Comparison of ENCODE assay signal across 24 cellular contexts in genomic region chr19:14722127-14722526, GRCh38. TPM values are rescaled to one million over a fixed set of nuclear protein-coding genes. Genes with fewer than 3 reads are reported as not detected.
A peak's percentile ranks its signal among the peaks of the same experiment; 100 is the strongest.
DNase-seq lines count a peak whose midpoint lies in the region; ATAC-seq, FAIRE-seq and TF ChIP-seq lines count a peak whose summit lies in the region.
"Had no signal": no experiment of that assay in that cellular context is flagged by ENCODE, and none has a peak within 500 bp of the region (broad histone marks: within the 10 kb centered on the region; RNA-seq: fewer than 3 reads in every experiment).

No MANE protein-coding gene starts in this region.

- H3K4me1 ChIP-seq in HepG2 (ENCODE audit: insufficient read depth, low read length) = no peaks in the 10 kb centered on the region
- no peaks in the 10 kb centered on the region for H3K4me1 ChIP-seq in right lobe of liver
- no peaks in the 10 kb centered on the region for H3K4me1 ChIP-seq in adipocyte (ENCODE audit: control insufficient read depth, insufficient read depth, low read length)
- H3K4me1 ChIP-seq in endodermal cell (ENCODE audit: control insufficient read depth, insufficient read depth, low read length) = no peaks in the 10 kb centered on the region
- H3K4me1 ChIP-seq: A549; BLaER1 treated with 17β-estradiol and CSF1 and Interleukin-3, amounts not matched to agents 10 nM and 100 nM; Caco-2 had no signal

- FAIRE-seq in HepG2 (lab: Jason Lieb, UNC) = no peak
- FAIRE-seq: A549, D721Med, GM12878, GM19239 had no signal

- TF ChIP-seq POLR2A in HepG2 (IDR thresholded peaks at IDR 0.05; ENCODE audit: insufficient read depth in 1 of 2, low read depth in 2 of 2, low read length in 2 of 2) (no peak), right lobe of liver (IDR thresholded peaks at IDR 0.05) (no peak)

- DNase-seq in HepG2 (ENCODE audit: low spot score) = no peak
- DNase-seq in right lobe of liver = no peak
- DNase-seq in adipocyte (ENCODE audit: low read depth) = no peak
- DNase-seq in endodermal cell = peak; percentile 9
- DNase-seq in left ventricle myocardium superior = no peak
- DNase-seq in HUDEP-2 (lab: John Stamatoyannopoulos, UW; ENCODE audit: unreplicated experiment in 76 of 76) = no peak
- DNase-seq: AML-193; Caco-2; Calu3; CD4-positive, alpha-beta T cell; CD8-positive, alpha-beta T cell; DMS79 treated with DMSO at 0.1 percent for 48 hours; GDM1 had no signal

- no peak for TF ChIP-seq RAD21 in HepG2 (CRISPR knock-in tag; IDR thresholded peaks at IDR 0.05)

- H3K4me2 ChIP-seq in HepG2 (ENCODE audit: low read depth, low read length) = no peak overlapping the region
- H3K4me2 ChIP-seq: A549; BLaER1 treated with 17β-estradiol and CSF1 and Interleukin-3, amounts not matched to agents 10 nM and 100 nM had no signal

- no peak overlapping the region for H3K27ac Mint-ChIP-seq in endodermal cell
- H3K27ac Mint-ChIP-seq: B cell; CD4-positive, alpha-beta T cell; CD8-positive, alpha-beta T cell had no signal

- H3K4me3 ChIP-seq in HepG2 (replicated peaks in 1 of 3; ENCODE audit: insufficient read depth in 1 of 3, low read depth in 2 of 3, low read length in 3 of 3) = no peak overlapping the region
- H3K4me3 ChIP-seq in right lobe of liver = no peak overlapping the region
- H3K4me3 ChIP-seq in adipocyte (ENCODE audit: low read length) = peak overlapping the region; percentile 71
- H3K4me3 ChIP-seq in endodermal cell (ENCODE audit: low read length) = peak overlapping the region; percentile 31
- H3K4me3 ChIP-seq: A549; BLaER1 treated with 17β-estradiol and CSF1 and Interleukin-3, amounts not matched to agents 10 nM and 100 nM; GM12878 had no signal

- no peak overlapping the region for H3K4me3 Mint-ChIP-seq in endodermal cell
- H3K4me3 Mint-ChIP-seq: B cell; CD4-positive, alpha-beta T cell; CD8-positive, alpha-beta T cell had no signal

- ATAC-seq in HepG2 (no peak), right lobe of liver (no peak), HG03520 (IDR thresholded peaks at IDR 0.05; ENCODE audit: unreplicated experiment) (no peak), left ventricle myocardium superior (no peak)
- ATAC-seq: A549; CD8-positive, alpha-beta T cell; GM12878 had no signal

- no peaks in the 10 kb centered on the region for H3K4me1 Mint-ChIP-seq in endodermal cell
- H3K4me1 Mint-ChIP-seq: B cell had no signal

- peaks cover 44% of the 10 kb centered on the region for H3K36me3 Mint-ChIP-seq in endodermal cell (ENCODE audit: low read depth)

- H3K9me3 ChIP-seq in HepG2 (ENCODE audit: low read length) = peaks cover 37% of the 10 kb centered on the region
- peaks cover 0 to 42% (median 23%) of the 10 kb centered on the region in 4 donors for H3K9me3 ChIP-seq in right lobe of liver
- H3K9me3 ChIP-seq in adipocyte (ENCODE audit: control insufficient read depth, low read length) = peaks cover 88% of the 10 kb centered on the region
- peaks cover 86% of the 10 kb centered on the region for H3K9me3 ChIP-seq in endodermal cell (ENCODE audit: control insufficient read depth, low read length)

- TF ChIP-seq CTCF in HepG2 (CRISPR knock-in tag; IDR thresholded peaks at IDR 0.05) = no peak
- no peak for TF ChIP-seq CTCF in right lobe of liver (IDR thresholded peaks at IDR 0.05)
- TF ChIP-seq CTCF in endodermal cell (conservative IDR thresholded peaks at IDR 0.05) = no peak

- no peak overlapping the region for H2AFZ ChIP-seq in HepG2 (ENCODE audit: low read length)

- CTCF ChIA-PET in HepG2 (lab: Yijun Ruan, JAX; ENCODE audit: low intra/inter-chr PET ratio, low total read pairs) = no interaction called here

- H3K9ac ChIP-seq in HepG2 (ENCODE audit: insufficient read depth, low read depth, low read length) (no peak overlapping the region), adipocyte (ENCODE audit: low read length) (no peak overlapping the region), endodermal cell (ENCODE audit: extremely low read depth, low read length, poor library complexity, severe bottlenecking) (no peak overlapping the region)
- H3K9ac ChIP-seq: BLaER1 treated with 17β-estradiol and CSF1 and Interleukin-3, amounts not matched to agents 10 nM and 100 nM had no signal

- no peaks in the 10 kb centered on the region for H3K79me2 ChIP-seq in HepG2 (ENCODE audit: insufficient read depth, low read length)

- TF ChIP-seq EP300 in HepG2 (IDR thresholded peaks at IDR 0.05; ENCODE audit: low read depth in 2 of 2, low read length in 2 of 2) = no peak
- no peak for TF ChIP-seq EP300 in HepG2 (CRISPR knock-in tag; IDR thresholded peaks at IDR 0.05; ENCODE audit: borderline replicate concordance)

- no peaks in the 10 kb centered on the region for H3K27me3 Mint-ChIP-seq in endodermal cell (ENCODE audit: insufficient read depth)
- H3K27me3 Mint-ChIP-seq: B cell; CD4-positive, alpha-beta T cell had no signal

- POLR2A ChIA-PET in HepG2 (lab: Yijun Ruan, JAX) = no interaction called here

- in situ Hi-C loops in HepG2 (cut with HindIII; ENCODE audit: extremely low pct_ligation_motif_present, low pct_unique_long_range_greater_than_20kb) = no loop called here

- WGBS in HepG2 (ENCODE audit: low lambda C conversion rate) = 60% methylated on average over 2 of the region's 2 CpGs
- WGBS in right lobe of liver (ENCODE audit: insufficient coverage, low coverage, low lambda C conversion rate, missing lambda C conversion rate) = 69% methylated on average over 2 of the region's 2 CpGs
- 77 to 100% methylated on average over 1 to 2 of the region's 2 CpGs for WGBS in endodermal cell (ENCODE audit: insufficient coverage in 1 of 2, insufficient read length in 1 of 2), 2 experiments

- intact Hi-C loops in HepG2 (cut with micrococcal nuclease; ENCODE audit: unreplicated experiment) (no loop called here), right lobe of liver (cut with DNase I) (no loop called here), left ventricle myocardium superior (cut with micrococcal nuclease) (no loop called here)

- BruUV-seq in HepG2 (replicated peaks; lab: Mats Ljungman, UMichigan) = no TSS peak

- H3K36me3 ChIP-seq in HepG2 (replicated peaks in 1 of 2; ENCODE audit: control insufficient read depth in 1 of 2, insufficient read depth in 2 of 2, low read length in 2 of 2) (peaks cover 5 to 19% of the 10 kb centered on the region in 2 experiments; a peak in 3 of 5 replicates), right lobe of liver (peaks cover 0 to 17% (median 8%) of the 10 kb centered on the region in 4 donors), adipocyte (ENCODE audit: control insufficient read depth, insufficient read depth, low read length, severe bottlenecking) (peaks cover 68% of the 10 kb centered on the region), endodermal cell (ENCODE audit: control insufficient read depth, insufficient read depth, low read length) (peaks cover 26% of the 10 kb centered on the region)

- H3K27me3 ChIP-seq in HepG2 (ENCODE audit: control insufficient read depth in 1 of 2, insufficient read depth in 2 of 2, low read length in 2 of 2) = peaks cover 0 to 4% of the 10 kb centered on the region in 2 experiments; a peak in 1 of 5 replicates
- no peaks in the 10 kb centered on the region for H3K27me3 ChIP-seq in right lobe of liver
- no peaks in the 10 kb centered on the region for H3K27me3 ChIP-seq in adipocyte (replicated peaks; ENCODE audit: control insufficient read depth, insufficient read depth, low read length)
- no peaks in the 10 kb centered on the region for H3K27me3 ChIP-seq in endodermal cell (ENCODE audit: control insufficient read depth, insufficient read depth, low read length, poor library complexity, severe bottlenecking)

- H3K27ac ChIP-seq in HepG2 (ENCODE audit: extremely low read length, insufficient read depth, low read length) = no peak overlapping the region
- H3K27ac ChIP-seq in right lobe of liver = no peak overlapping the region
- no peak overlapping the region for H3K27ac ChIP-seq in endodermal cell (ENCODE audit: low read depth, low read length)
- H3K27ac ChIP-seq: 22Rv1; A549; BLaER1 treated with 17β-estradiol and CSF1 and Interleukin-3, amounts not matched to agents 10 nM and 100 nM; C4-2B had no signal

- H4K20me1 ChIP-seq in HepG2 (ENCODE audit: insufficient read depth, low read length) = no peaks in the 10 kb centered on the region
- H4K20me1 ChIP-seq: BLaER1 treated with 17β-estradiol and CSF1 and Interleukin-3, amounts not matched to agents 10 nM and 100 nM had no signal

- peaks cover 95% of the 10 kb centered on the region for H3K9me3 Mint-ChIP-seq in endodermal cell

RNA-seq across cellular contexts. Expression of gene ZNF333, which starts 32.3 kb away (rescaled TPM):
- 3.0 and 3.4 TPM in 2 replicates for total RNA-seq in HepG2 (2016; rRNA removed; fragmentation: Illumina TruSeq; extraction: Trizol)
- 0.44 and 0.81 TPM in 2 replicates for total RNA-seq in HepG2 (2016; cell fraction: cytosol; rRNA removed; fragmentation: Illumina TruSeq; extraction: Trizol; ENCODE audit: low read depth)
- total RNA-seq in HepG2 (2016; cell fraction: insoluble cytoplasmic fraction; rRNA removed; fragmentation: Illumina TruSeq; extraction: Trizol) = 1.9 and 3.8 TPM in 2 replicates
- 1.1 and 1.7 TPM in 2 replicates for total RNA-seq in HepG2 (2016; cell fraction: membrane; rRNA removed; fragmentation: Illumina TruSeq; extraction: Trizol)
- 3.5 and 5.2 TPM in 2 replicates for total RNA-seq in HepG2 (2016; cell fraction: nucleus; rRNA removed; fragmentation: Illumina TruSeq; extraction: Trizol)
- polyA plus RNA-seq in HepG2 (2011; rRNA removed) = 6.4 and 7.9 TPM in 2 replicates
- polyA plus RNA-seq in HepG2 (2011; cell fraction: cytosol; rRNA removed) = 2.8 and 3.2 TPM in 2 replicates
- 18.1 and 20.8 TPM in 2 replicates for polyA plus RNA-seq in HepG2 (2011; cell fraction: nucleus; rRNA removed)
- 3.1 and 3.2 TPM in 2 replicates for polyA plus RNA-seq in HepG2 (2012)
- 0.21 and 0.24 TPM in 2 replicates for polyA plus RNA-seq in HepG2 (2016; cell fraction: cytosol; fragmentation: Illumina TruSeq; extraction: Trizol; ENCODE audit: low read depth)
- 1.9 and 2.0 TPM in 2 replicates for polyA plus RNA-seq in HepG2 (2016; cell fraction: insoluble cytoplasmic fraction; fragmentation: Illumina TruSeq; extraction: Trizol; ENCODE audit: low read depth)
- polyA plus RNA-seq in HepG2 (2016; cell fraction: membrane; fragmentation: Illumina TruSeq; extraction: Trizol; ENCODE audit: low read depth) = 0.40 and 0.56 TPM in 2 replicates
- polyA plus RNA-seq in HepG2 (2016; cell fraction: nucleus; fragmentation: Illumina TruSeq; extraction: Trizol; ENCODE audit: insufficient read depth, low read depth) = 11.2 and 13.6 TPM in 2 replicates
- 7.4 and 12.3 TPM in 2 replicates for polyA minus RNA-seq in HepG2 (2011; rRNA and poly(A)+ RNA removed; ENCODE audit: low replicate concordance)
- 3.3 and 3.9 TPM in 2 replicates for polyA minus RNA-seq in HepG2 (2011; cell fraction: cytosol; rRNA and poly(A)+ RNA removed)
- polyA minus RNA-seq in HepG2 (2011; cell fraction: nucleus; rRNA and poly(A)+ RNA removed) = 17.0 and 17.8 TPM in 2 replicates
- total RNA-seq in right lobe of liver = 1 to 10 TPM; 2.5 to 6.1 (median 3.8) TPM
- total RNA-seq in endodermal cell = 10 to 100 TPM; 16.2 to 19.8 TPM
- 23.1 TPM for polyA plus RNA-seq in endodermal cell (2013, experiment 1 of 2)
- 21.3 TPM for polyA plus RNA-seq in endodermal cell (2013, experiment 2 of 2)
- 7.3 TPM for total RNA-seq in left ventricle myocardium superior

RNA-seq across cellular contexts. Expression of gene ADGRE3, which starts 47.5 kb away (rescaled TPM):
- not detected in 2 replicates for total RNA-seq in HepG2 (2016; rRNA removed; fragmentation: Illumina TruSeq; extraction: Trizol)
- total RNA-seq in HepG2 (2016; cell fraction: cytosol; rRNA removed; fragmentation: Illumina TruSeq; extraction: Trizol; ENCODE audit: low read depth) = not detected in 2 replicates
- total RNA-seq in HepG2 (2016; cell fraction: insoluble cytoplasmic fraction; rRNA removed; fragmentation: Illumina TruSeq; extraction: Trizol) = not detected in 2 replicates
- total RNA-seq in HepG2 (2016; cell fraction: membrane; rRNA removed; fragmentation: Illumina TruSeq; extraction: Trizol) = not detected in 2 replicates
- total RNA-seq in HepG2 (2016; cell fraction: nucleus; rRNA removed; fragmentation: Illumina TruSeq; extraction: Trizol) = not detected in 2 replicates
- polyA plus RNA-seq in HepG2 (2011; rRNA removed) = not detected in 2 replicates
- polyA plus RNA-seq in HepG2 (2011; cell fraction: cytosol; rRNA removed) = not detected in 2 replicates
- not detected in 2 replicates for polyA plus RNA-seq in HepG2 (2011; cell fraction: nucleus; rRNA removed)
- not detected in 2 replicates for polyA plus RNA-seq in HepG2 (2012)
- polyA plus RNA-seq in HepG2 (2016; cell fraction: cytosol; fragmentation: Illumina TruSeq; extraction: Trizol; ENCODE audit: low read depth) = not detected in 2 replicates
- not detected in 2 replicates for polyA plus RNA-seq in HepG2 (2016; cell fraction: insoluble cytoplasmic fraction; fragmentation: Illumina TruSeq; extraction: Trizol; ENCODE audit: low read depth)
- not detected in 2 replicates for polyA plus RNA-seq in HepG2 (2016; cell fraction: membrane; fragmentation: Illumina TruSeq; extraction: Trizol; ENCODE audit: low read depth)
- polyA plus RNA-seq in HepG2 (2016; cell fraction: nucleus; fragmentation: Illumina TruSeq; extraction: Trizol; ENCODE audit: insufficient read depth, low read depth) = not detected in 2 replicates
- polyA minus RNA-seq in HepG2 (2011; rRNA and poly(A)+ RNA removed; ENCODE audit: low replicate concordance) = not detected in 2 replicates
- not detected in 2 replicates for polyA minus RNA-seq in HepG2 (2011; cell fraction: cytosol; rRNA and poly(A)+ RNA removed)
- not detected in 2 replicates for polyA minus RNA-seq in HepG2 (2011; cell fraction: nucleus; rRNA and poly(A)+ RNA removed)
- total RNA-seq in right lobe of liver = under 1 TPM in 4 of 6 experiments, not detected in 2; 0.09 to 0.53 (median 0.24) TPM
- not detected for total RNA-seq in endodermal cell
- polyA plus RNA-seq in endodermal cell (2013, experiment 1 of 2) = not detected
- not detected for polyA plus RNA-seq in endodermal cell (2013, experiment 2 of 2)
- total RNA-seq in left ventricle myocardium superior = not detected
- total RNA-seq: A172; Caco-2; Calu3; CD4-positive, alpha-beta T cell; CD8-positive, alpha-beta T cell; GM12878 had no signal
- polyA plus RNA-seq: A549, BJ had no signal

RNA-seq across cellular contexts. Expression of gene ADGRE2, which starts 56.2 kb away (rescaled TPM):
- 0.04 TPM in 1 of 2 replicates, not detected in the other for total RNA-seq in HepG2 (2016; rRNA removed; fragmentation: Illumina TruSeq; extraction: Trizol)
- not detected in 2 replicates for total RNA-seq in HepG2 (2016; cell fraction: cytosol; rRNA removed; fragmentation: Illumina TruSeq; extraction: Trizol; ENCODE audit: low read depth)
- total RNA-seq in HepG2 (2016; cell fraction: insoluble cytoplasmic fraction; rRNA removed; fragmentation: Illumina TruSeq; extraction: Trizol) = not detected in 2 replicates
- total RNA-seq in HepG2 (2016; cell fraction: membrane; rRNA removed; fragmentation: Illumina TruSeq; extraction: Trizol) = not detected in 2 replicates
- total RNA-seq in HepG2 (2016; cell fraction: nucleus; rRNA removed; fragmentation: Illumina TruSeq; extraction: Trizol) = not detected in 2 replicates
- polyA plus RNA-seq in HepG2 (2011; rRNA removed) = 0.03 TPM in 1 of 2 replicates, not detected in the other
- 0.03 TPM in 1 of 2 replicates, not detected in the other for polyA plus RNA-seq in HepG2 (2011; cell fraction: cytosol; rRNA removed)
- 0.16 TPM in 1 of 2 replicates, not detected in the other for polyA plus RNA-seq in HepG2 (2011; cell fraction: nucleus; rRNA removed)
- not detected in 2 replicates for polyA plus RNA-seq in HepG2 (2012)
- not detected in 2 replicates for polyA plus RNA-seq in HepG2 (2016; cell fraction: cytosol; fragmentation: Illumina TruSeq; extraction: Trizol; ENCODE audit: low read depth)
- not detected in 2 replicates for polyA plus RNA-seq in HepG2 (2016; cell fraction: insoluble cytoplasmic fraction; fragmentation: Illumina TruSeq; extraction: Trizol; ENCODE audit: low read depth)
- polyA plus RNA-seq in HepG2 (2016; cell fraction: membrane; fragmentation: Illumina TruSeq; extraction: Trizol; ENCODE audit: low read depth) = not detected in 2 replicates
- polyA plus RNA-seq in HepG2 (2016; cell fraction: nucleus; fragmentation: Illumina TruSeq; extraction: Trizol; ENCODE audit: insufficient read depth, low read depth) = 0.11 and 0.41 TPM in 2 replicates
- polyA minus RNA-seq in HepG2 (2011; rRNA and poly(A)+ RNA removed; ENCODE audit: low replicate concordance) = 0.40 and 20.8 TPM in 2 replicates
- polyA minus RNA-seq in HepG2 (2011; cell fraction: cytosol; rRNA and poly(A)+ RNA removed) = not detected in 2 replicates
- polyA minus RNA-seq in HepG2 (2011; cell fraction: nucleus; rRNA and poly(A)+ RNA removed) = not detected in 2 replicates
- total RNA-seq in right lobe of liver = 1 to 10 TPM; 1.6 to 5.7 (median 1.9) TPM
- under 1 TPM; 0.07 TPM for total RNA-seq in endodermal cell
- polyA plus RNA-seq in endodermal cell (2013, experiment 1 of 2) = 0.14 TPM
- polyA plus RNA-seq in endodermal cell (2013, experiment 2 of 2) = not detected
- total RNA-seq in left ventricle myocardium superior = 0.72 TPM
- total RNA-seq: Calu3 had no signal

Comparison
In these comparisons a context has a peak if more than half of its experiments do, and no peak if none do; other contexts are left out.
1. H3K4me3 ChIP-seq: peak in adipocyte (single experiment) and endodermal cell (single experiment); none in HepG2 (0 of 3) and right lobe of liver (0 of 3).